Comparison of ENCODE assay signal across 8 cellular contexts in genomic region chr19:7681336-7682174, GRCh38. TPM values are rescaled to one million over a fixed set of nuclear protein-coding genes. Genes with fewer than 3 reads are reported as not detected.
DNase-seq lines count a peak whose midpoint lies in the region; ATAC-seq and TF ChIP-seq lines count a peak whose summit lies in the region.

No MANE protein-coding gene starts in this region.

- 2 to 5% (median 3%) methylated on average over 43 of the region's 43 CpGs for WGBS in adipose tissue, 3 donors
- 5 to 12% (median 7%) methylated on average over 32 to 43 of the region's 43 CpGs for WGBS in heart left ventricle, 4 donors
- 5 to 6% methylated on average over 42 to 43 of the region's 43 CpGs for WGBS in tibial nerve, 2 donors

- H3K27ac ChIP-seq in HUES6 (ENCODE audit: low read depth, low read length) (no peak overlapping the region; the same call in 1 of the 2 replicates), SU-DHL-6 (ENCODE audit: low read depth, low read length) (no peak overlapping the region), adipose tissue (ENCODE audit: low read depth, low read length) (peak overlapping the region; percentile 38), heart left ventricle (peak overlapping the region in 10 of 12 donors; percentile 77 to 95 (median 88)), tibial nerve (peak overlapping the region; percentile 69 to 91 (median 88))

- H3K9me3 ChIP-seq in HUES6 (ENCODE audit: control insufficient read depth, insufficient read depth, low read depth, low read length) (no peaks in the 10 kb centered on the region), SU-DHL-6 (ENCODE audit: insufficient read depth, low read length) (no peaks in the 10 kb centered on the region), heart left ventricle (no peaks in the 10 kb centered on the region), tibial nerve (no peaks in the 10 kb centered on the region)

- TF ChIP-seq EP300 in tibial nerve (IDR thresholded peaks at IDR 0.05) = peak in 1 of 2 donors; percentile 28

- TF ChIP-seq POLR2A in heart left ventricle (IDR thresholded peaks at IDR 0.05) = no peak
- no peak for TF ChIP-seq POLR2A in tibial nerve (IDR thresholded peaks at IDR 0.05)

- peak overlapping the region; percentile 90 for H2AFZ ChIP-seq in SU-DHL-6 (ENCODE audit: low read depth, low read length, severe bottlenecking)

- H3K79me2 ChIP-seq in SU-DHL-6 (ENCODE audit: insufficient read depth, low read length) = 0 out of 2 replicates have a peak, but pooled peaks cover 6% of the 10 kb centered on the region

- H3F3A ChIP-seq in SU-DHL-6 (ENCODE audit: insufficient read depth) = no peaks in the 10 kb centered on the region

- H3K4me3 ChIP-seq in HUES6 (ENCODE audit: low read depth, low read length) (peak overlapping the region; percentile 91), SU-DHL-6 (ENCODE audit: insufficient read depth, low read length, poor library complexity, severe bottlenecking) (peak overlapping the region; percentile 92), heart left ventricle (peak overlapping the region; percentile 71 to 100 (median 96)), tibial nerve (peak overlapping the region; percentile 73 to 99 (median 94))

- peak overlapping the region; percentile 76 for H3K4me2 ChIP-seq in SU-DHL-6 (ENCODE audit: low read depth, low read length, poor library complexity, severe bottlenecking)

- H3K9ac ChIP-seq in HUES6 (ENCODE audit: low read length) = peak overlapping the region; percentile 76
- H3K9ac ChIP-seq in SU-DHL-6 (ENCODE audit: low read length) = peak overlapping the region; percentile 93

- ATAC-seq in heart left ventricle = peak; percentile 55 to 79 (median 69)
- ATAC-seq in HG03460 (IDR thresholded peaks at IDR 0.05; ENCODE audit: unreplicated experiment) = no peak

- H3K27me3 ChIP-seq in HUES6 (ENCODE audit: control insufficient read depth, insufficient read depth, low read length) (peaks cover 33% of the 10 kb centered on the region), SU-DHL-6 (ENCODE audit: low read length) (no peaks in the 10 kb centered on the region), heart left ventricle (peaks cover 0 to 29% (median 3%) of the 10 kb centered on the region in 9 donors), tibial nerve (peaks cover 0 to 23% of the 10 kb centered on the region in 2 donors)

- no peaks in the 10 kb centered on the region; the same call in 1 of the 2 replicates for H4K20me1 ChIP-seq in SU-DHL-6 (ENCODE audit: low read depth, low read length)

- no peaks in the 10 kb centered on the region for H3K9me2 ChIP-seq in SU-DHL-6 (replicated peaks; ENCODE audit: insufficient read depth, low read length)

- peak; percentile 15 for TF ChIP-seq CTCF in SU-DHL-6 (IDR thresholded peaks at IDR 0.05; ENCODE audit: insufficient read depth, low read length, poor library complexity, severe bottlenecking)
- TF ChIP-seq CTCF in heart left ventricle (IDR thresholded peaks at IDR 0.05) = peak; percentile 4 to 59 (median 38)
- TF ChIP-seq CTCF in tibial nerve (IDR thresholded peaks at IDR 0.05) = peak; percentile 24 to 62 (median 39)

- peaks cover 10% of the 10 kb centered on the region for H3K36me3 ChIP-seq in HUES6 (ENCODE audit: control insufficient read depth, insufficient read depth, low read length)
- no peaks in the 10 kb centered on the region for H3K36me3 ChIP-seq in SU-DHL-6 (ENCODE audit: low read length)
- H3K36me3 ChIP-seq in heart left ventricle = peaks cover 0 to 35% (median 26%) of the 10 kb centered on the region in 9 donors
- H3K36me3 ChIP-seq in tibial nerve = peaks cover 0 to 35% (median 0%) of the 10 kb centered on the region in 3 donors

- peak; percentile 75 for DNase-seq in GDM1 (lab: John Stamatoyannopoulos, UW)
- DNase-seq in heart left ventricle = peak; percentile 76 to 85 (median 84)
- DNase-seq in pons (ENCODE audit: low spot score) = peak; percentile 63
- DNase-seq in tibial nerve (ENCODE audit: low spot score in 2 of 2) = peak; percentile 42 to 83

- intact Hi-C loops in heart left ventricle (cut with DNase I) = loop anchor here in 8 of 10 donors (2.0 to 10.0 kb wide), 9 partner anchors 113 to 577 kb away; partner anchors contain the start of gene MAP2K7 (in 1 of the 8)

- H3K4me1 ChIP-seq in HUES6 (ENCODE audit: control insufficient read depth, insufficient read depth, low read length) = peaks cover 10% of the 10 kb centered on the region
- peaks cover 0 to 27% (median 8%) of the 10 kb centered on the region in 12 donors for H3K4me1 ChIP-seq in heart left ventricle
- H3K4me1 ChIP-seq in tibial nerve = peaks cover 0 to 19% (median 10%) of the 10 kb centered on the region in 4 donors

RNA-seq across cellular contexts. Expression of gene TRAPPC5, which starts 0.9 kb away (rescaled TPM):
- polyA plus RNA-seq in adipose tissue (100 to 1,000 TPM in 1 of 3 donors, 10 to 100 TPM in 2; 58.0 to 146 (median 75.1) TPM), heart left ventricle (100 to 1,000 TPM in 1 of 2 donors, 10 to 100 TPM in 1; 60.1 to 170 TPM)
- total RNA-seq in heart left ventricle (100 to 1,000 TPM in 4 of 9 donors, 10 to 100 TPM in 5; 65.9 to 124 (median 96.9) TPM), tibial nerve (10 to 100 TPM; 26.9 to 47.5 (median 37.0) TPM)

RNA-seq across cellular contexts. Expression of gene MCEMP1, which starts 4.7 kb away (rescaled TPM):
- polyA plus RNA-seq in adipose tissue (10 to 100 TPM in 2 of 3 donors, under 1 TPM in 1; 0.76 to 36.0 (median 20.8) TPM), heart left ventricle (1 to 10 TPM in 1 of 2 donors, under 1 TPM in 1; 0.34 to 1.1 TPM)
- total RNA-seq in heart left ventricle (1 to 10 TPM in 1 of 9 donors, under 1 TPM in 5, not detected in 3; 0.16 to 1.4 (median 0.54) TPM), tibial nerve (1 to 10 TPM in 1 of 4 donors, not detected in 3; 1.5 TPM)

RNA-seq across cellular contexts. Expression of gene RETN, which starts 12.7 kb away (rescaled TPM):
- polyA plus RNA-seq in adipose tissue (10 to 100 TPM in 2 of 3 donors, 1 to 10 TPM in 1; 5.0 to 20.0 (median 15.1) TPM), heart left ventricle (1 to 10 TPM; 4.8 to 9.2 TPM)
- total RNA-seq in heart left ventricle (1 to 10 TPM in 1 of 9 donors, not detected in 8; 2.6 TPM), tibial nerve (not detected)

RNA-seq across cellular contexts. Expression of gene FCER2, which starts 20.4 kb away (rescaled TPM):
- under 1 TPM; 0.22 to 0.39 (median 0.38) TPM for polyA plus RNA-seq in adipose tissue
- total RNA-seq in heart left ventricle = 1 to 10 TPM in 1 of 9 donors, under 1 TPM in 2, not detected in 6; 0.23 to 1.5 (median 0.54) TPM
- under 1 TPM; 0.06 to 0.15 TPM for polyA plus RNA-seq in heart left ventricle
- total RNA-seq in tibial nerve = 1 to 10 TPM in 1 of 4 donors, under 1 TPM in 1, not detected in 2; 0.90 to 1.0 TPM

RNA-seq across cellular contexts. Expression of gene STXBP2, which starts 44.6 kb away (rescaled TPM):
- polyA plus RNA-seq in adipose tissue (100 to 1,000 TPM in 1 of 3 donors, 10 to 100 TPM in 2; 43.6 to 114 (median 83.1) TPM), heart left ventricle (1 to 10 TPM; 4.2 to 6.7 TPM)
- total RNA-seq in heart left ventricle (10 to 100 TPM in 2 of 9 donors, 1 to 10 TPM in 7; 1.2 to 46.7 (median 4.7) TPM), tibial nerve (10 to 100 TPM in 2 of 4 donors, 1 to 10 TPM in 2; 8.7 to 24.0 (median 13.0) TPM)

Comparison
In these comparisons a context has a peak if more than half of its experiments do, and no peak if none do; other contexts are left out.
1. H3K27ac ChIP-seq: peak in adipose tissue (single experiment), heart left ventricle (10 of 12) and tibial nerve (4 of 4); none in HUES6 (single experiment) and SU-DHL-6 (single experiment).
2. Peak in every context shown above with its lines, with median percentiles within 50 percentile points of each other: DNase-seq, H3K4me3 ChIP-seq and CTCF ChIP-seq.